6 cellular contexts compared by ENCODE assay signal in the genomic region with DNA sequence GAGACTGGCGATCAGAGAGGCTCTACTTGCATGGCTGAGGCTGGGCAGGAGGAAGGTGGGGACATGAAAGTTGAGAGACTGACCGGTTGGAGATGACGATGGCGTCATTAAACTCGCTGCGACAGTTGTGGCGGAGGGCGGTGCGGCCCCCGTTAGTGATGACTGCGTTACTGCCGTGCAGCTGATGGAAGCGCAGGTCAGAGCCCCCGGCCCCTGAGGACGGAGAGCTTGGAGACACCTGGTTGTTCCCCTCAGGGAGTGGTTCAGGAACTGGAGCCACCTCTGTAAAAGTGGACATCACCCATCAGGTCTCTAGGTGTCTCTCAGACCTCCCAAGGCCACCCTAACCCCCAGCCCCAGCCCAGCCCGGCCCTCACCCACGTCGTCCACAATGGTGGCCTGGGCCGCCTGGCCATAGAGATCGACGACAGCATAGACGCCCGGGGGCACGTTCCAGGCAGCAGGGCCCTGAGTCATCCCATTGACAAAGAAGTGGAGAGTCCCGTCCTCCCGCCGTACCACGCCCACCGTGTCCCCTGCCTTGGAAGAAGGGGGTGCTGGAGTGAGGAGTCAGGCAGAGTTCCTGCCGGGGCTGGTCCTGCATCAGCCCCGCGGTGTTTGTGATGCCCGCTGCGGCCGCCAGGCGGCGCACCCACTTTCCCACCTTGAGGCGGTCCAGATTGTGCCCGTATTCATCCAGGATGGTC. TPM values are rescaled to one million over a fixed set of nuclear protein-coding genes. Genes with fewer than 3 reads are reported as not detected.
DNase-seq lines count a peak whose midpoint lies in the region; ATAC-seq and TF ChIP-seq lines count a peak whose summit lies in the region.

No MANE protein-coding gene starts in this region.

- TF ChIP-seq EP300 in tibial nerve (IDR thresholded peaks at IDR 0.05) = no peak

- intact Hi-C loops in left colon (cut with DNase I, micrococcal nuclease) = no loop called here

- WGBS in tibial nerve, 2 donors = 61 to 63% methylated on average over 25 to 39 of the region's 39 CpGs

- H3K9me3 ChIP-seq in tibial nerve = no peaks in the 10 kb centered on the region

- H3K4me3 ChIP-seq in tibial nerve = no peak overlapping the region

- DNase-seq in HUDEP-2 (lab: John Stamatoyannopoulos, UW; ENCODE audit: unreplicated experiment in 76 of 76) (peak in 46 of 76 experiments; percentile 1 to 63 (median 28)), activated T-helper 1 cell treated with Interleukin-2 at 50 U/mL for 16 hours (ENCODE audit: low read depth) (peak; percentile 50), left colon (peak in 1 of 2 donors; percentile 71), tibial nerve (ENCODE audit: low spot score in 2 of 2) (peak in 1 of 2 donors; percentile 41), kidney tubule cell (ENCODE audit: low spot score) (no peak), globus pallidus (ENCODE audit: low spot score) (no peak)

- ATAC-seq in left colon = peak; percentile 43

- no peak for TF ChIP-seq POLR2A in tibial nerve (IDR thresholded peaks at IDR 0.05)

- H3K27me3 ChIP-seq in tibial nerve = no peaks in the 10 kb centered on the region

- no peak overlapping the region for H3K27ac ChIP-seq in tibial nerve

- TF ChIP-seq CTCF in tibial nerve (IDR thresholded peaks at IDR 0.05) = peak; percentile 66 to 88 (median 75)

- H3K4me1 ChIP-seq in tibial nerve = peaks cover 0 to 20% (median 11%) of the 10 kb centered on the region in 4 donors

- H3K36me3 ChIP-seq in tibial nerve = peaks cover 7 to 83% (median 25%) of the 10 kb centered on the region in 3 donors

RNA-seq across cellular contexts. Expression of a gene that starts 5.3 kb away (rescaled TPM):
- total RNA-seq in left colon (10 to 100 TPM; 32.7 to 44.5 TPM), tibial nerve (10 to 100 TPM; 16.2 to 40.2 (median 27.5) TPM)

RNA-seq across cellular contexts. Expression of a gene that starts 8.7 kb away (rescaled TPM):
- total RNA-seq in left colon = 10 to 100 TPM; 71.2 to 72.4 TPM
- total RNA-seq in tibial nerve = 100 to 1,000 TPM in 1 of 4 donors, 10 to 100 TPM in 3; 36.1 to 108 (median 57.3) TPM

RNA-seq across cellular contexts. Expression of a gene that starts 12.4 kb away (rescaled TPM):
- total RNA-seq in left colon (1 to 10 TPM; 4.1 to 9.0 TPM), tibial nerve (10 to 100 TPM in 3 of 4 donors, 1 to 10 TPM in 1; 8.1 to 33.1 (median 11.2) TPM)

RNA-seq across cellular contexts. Expression of a gene that starts 16.5 kb away (rescaled TPM):
- total RNA-seq in left colon (100 to 1,000 TPM; 330 to 413 TPM), tibial nerve (100 to 1,000 TPM; 106 to 278 (median 132) TPM)

RNA-seq across cellular contexts. Expression of a gene that starts 28.1 kb away (rescaled TPM):
- total RNA-seq in left colon = 10 to 100 TPM in 1 of 2 donors, 1 to 10 TPM in 1; 9.4 to 10.1 TPM
- 10 to 100 TPM; 25.3 to 35.4 (median 28.7) TPM for total RNA-seq in tibial nerve

Comparison
In these comparisons a context has a peak if more than half of its experiments do, and no peak if none do; other contexts are left out.
1. DNase-seq: peak in HUDEP-2 (46 of 76) and activated T-helper 1 cell treated with Interleukin-2 at 50 U/mL for 16 hours (single experiment); none in kidney tubule cell (single experiment) and globus pallidus (single experiment).